ENCODE assay signal across 28 cellular contexts in the genomic region with DNA sequence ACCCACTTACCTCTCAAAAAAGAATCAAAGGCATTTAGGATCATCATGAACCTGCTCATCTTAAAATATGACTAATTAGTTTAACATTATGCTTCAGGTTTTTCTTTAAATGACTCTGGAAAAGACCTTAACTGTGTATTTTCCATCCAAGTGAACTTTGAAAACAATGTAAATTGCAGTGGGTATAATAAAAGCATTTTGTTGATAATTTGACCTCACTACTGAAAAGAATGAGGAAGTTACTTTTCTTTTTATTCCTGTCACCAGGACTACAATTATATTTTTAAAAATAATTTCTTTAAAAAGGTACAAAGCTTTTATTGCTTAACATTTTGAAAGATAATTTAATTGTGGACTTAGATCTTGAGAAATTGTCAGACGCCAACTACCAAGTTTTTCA.
"Had no signal": no experiment of that assay in that cellular context is flagged by ENCODE, and none has a peak within 500 bp of the region (broad histone marks: within the 10 kb centered on the region; RNA-seq: fewer than 3 reads in every experiment).

No MANE protein-coding gene starts in this region.

- H3K4me3 Mint-ChIP-seq: natural killer cell; nephron progenitor cell; neural progenitor cell; stimulated activated effector memory CD8-positive, alpha-beta T cell treated with anti-CD3 and anti-CD28 coated beads, Interleukin-12 subunit alpha, Interleukin-12 subunit beta, amount 100 ng/mL, for 72 hours; stimulated activated naive CD8-positive, alpha-beta T cell treated with anti-CD3 and anti-CD28 coated beads, Interleukin-15, Interleukin-2, amounts not matched to agents 100 ng/mL and 50 ng/mL, for 24 hours; type B pancreatic cell had no signal

- ATAC-seq: left cardiac atrium; left lung; lower lobe of right lung; natural killer cell; psoas muscle; sciatic nerve; stimulated activated effector memory CD8-positive, alpha-beta T cell treated with anti-CD3 and anti-CD28 coated beads, Interleukin-12 subunit alpha, Interleukin-12 subunit beta, amount 100 ng/mL, for 72 hours had no signal

- H3K27me3 ChIP-seq: left lung, neural progenitor cell, neutrophil, right atrium auricular region, spleen, tibial nerve, vagina had no signal

- H3K4me1 ChIP-seq: left lung, lower lobe of right lung, neural progenitor cell, parathyroid adenoma, psoas muscle, right atrium auricular region, spleen, tibial nerve, vagina had no signal

- H2AFZ ChIP-seq: neural progenitor cell, parathyroid adenoma had no signal

- H3K9ac ChIP-seq: neural progenitor cell, parathyroid adenoma had no signal

- H3K36me3 Mint-ChIP-seq: naive B cell; natural killer cell; neural progenitor cell; stimulated activated effector memory CD8-positive, alpha-beta T cell treated with anti-CD3 and anti-CD28 coated beads, Interleukin-12 subunit alpha, Interleukin-12 subunit beta, amount 100 ng/mL, for 72 hours had no signal

- H3K27me3 Mint-ChIP-seq: naive B cell; stimulated activated naive CD8-positive, alpha-beta T cell treated with anti-CD3 and anti-CD28 coated beads, Interleukin-15, Interleukin-2, amounts not matched to agents 100 ng/mL and 50 ng/mL, for 24 hours; type B pancreatic cell had no signal

- H3K27ac Mint-ChIP-seq: natural killer cell; nephron progenitor cell; neural progenitor cell; stimulated activated effector memory CD8-positive, alpha-beta T cell treated with anti-CD3 and anti-CD28 coated beads, Interleukin-12 subunit alpha, Interleukin-12 subunit beta, amount 100 ng/mL, for 72 hours; stimulated activated naive CD8-positive, alpha-beta T cell treated with anti-CD3 and anti-CD28 coated beads, Interleukin-15, Interleukin-2, amounts not matched to agents 100 ng/mL and 50 ng/mL, for 24 hours had no signal

- H3K9me3 ChIP-seq: left lung, lower lobe of right lung, neutrophil, psoas muscle, right atrium auricular region, spleen, tibial nerve, vagina had no signal

- H3K36me3 ChIP-seq: left lung, lower lobe of right lung, neural progenitor cell, neutrophil, right atrium auricular region, spleen, tibial nerve, vagina had no signal

- H3K9me3 Mint-ChIP-seq: natural killer cell; neural progenitor cell; stimulated activated naive CD8-positive, alpha-beta T cell treated with anti-CD3 and anti-CD28 coated beads, Interleukin-15, Interleukin-2, amounts not matched to agents 100 ng/mL and 50 ng/mL, for 24 hours; type B pancreatic cell had no signal

- H3K27ac ChIP-seq: left lung, lower lobe of right lung, neural progenitor cell, neutrophil, parathyroid adenoma, psoas muscle, right atrium auricular region, skin epidermis, spleen, tibial nerve, vagina had no signal

- H3K79me2 ChIP-seq: parathyroid adenoma had no signal

- DNase-seq: hippocampal formation; kidney glomerular epithelial cell; left cardiac atrium; lower lobe of right lung; mammary epithelial cell; mesenchymal stem cell; naive B cell; natural killer cell; nephron progenitor cell; occipital lobe; psoas muscle; spleen; stimulated activated CD4-positive, alpha-beta T cell treated with anti-CD3 and anti-CD28 coated beads, Interleukin-4, amount 100 ng/mL, for 24 hours; stimulated activated naive CD4-positive, alpha-beta T cell; substantia nigra had no signal

- FAIRE-seq: keratinocyte had no signal

- H3K4me2 ChIP-seq: neural progenitor cell had no signal

- H3K4me1 Mint-ChIP-seq: nephron progenitor cell; neural progenitor cell; stimulated activated effector memory CD8-positive, alpha-beta T cell treated with anti-CD3 and anti-CD28 coated beads, Interleukin-12 subunit alpha, Interleukin-12 subunit beta, amount 100 ng/mL, for 72 hours had no signal

- H3K4me3 ChIP-seq: left lung, lower lobe of right lung, neural progenitor cell, psoas muscle, right atrium auricular region, skin epidermis, spleen, tibial nerve, vagina had no signal
